Comparison of ENCODE assay signal across 1 cellular context in genomic region chr12:48602192-48602989, GRCh38.
A peak's percentile ranks its signal among the peaks of the same experiment; 100 is the strongest.
TF ChIP-seq lines count a peak whose summit lies in the region.

No MANE protein-coding gene starts in this region.

TF ChIP-seq in HEK293, 187 proteins besides CTCF, POLR2A, EP300 and RAD21 (continued from another document):
- no peak for TF ChIP-seq ZNF132 (tag by site-specific recombination; IDR thresholded peaks at IDR 0.05; ENCODE audit: borderline replicate concordance)
- TF ChIP-seq ZNF398 (tag by site-specific recombination; IDR thresholded peaks at IDR 0.05) = 0 out of 2 replicates have a peak, but pooled peaks have one; percentile 13
- no peak for TF ChIP-seq ZNF335 (tag by site-specific recombination; conservative IDR thresholded peaks at IDR 0.05)
- no peak for TF ChIP-seq MEIS1 (CRISPR knock-in tag; IDR thresholded peaks at IDR 0.05; ENCODE audit: borderline replicate concordance)
- TF ChIP-seq KLF9 (tag by site-specific recombination; IDR thresholded peaks at IDR 0.05; ENCODE audit: low read depth) = no peak
- no peak for TF ChIP-seq ZNF530 (tag by site-specific recombination; IDR thresholded peaks at IDR 0.05; ENCODE audit: low read depth)
- peak; percentile 93 for TF ChIP-seq TRIM28 (IDR thresholded peaks at IDR 0.05; ENCODE audit: borderline replicate concordance, low read length)
- TF ChIP-seq ZBTB10 (tag by site-specific recombination; IDR thresholded peaks at IDR 0.05) = no peak
- TF ChIP-seq ZBTB20 (tag by site-specific recombination; IDR thresholded peaks at IDR 0.05) = peak; percentile 41; the same call in 1 of the 2 replicates
- no peak for TF ChIP-seq ZBTB26 (tag by site-specific recombination; optimal IDR thresholded peaks at IDR 0.05)
- no peak for TF ChIP-seq ZNF837 (tag by site-specific recombination; IDR thresholded peaks at IDR 0.05)
- TF ChIP-seq ZNF274 (IDR thresholded peaks at IDR 0.05; ENCODE audit: low read length) = no peak
- TF ChIP-seq ZNF274 (tag by site-specific recombination; IDR thresholded peaks at IDR 0.05; ENCODE audit: borderline replicate concordance) = no peak
- no peak for TF ChIP-seq ZBTB21 (tag by site-specific recombination; IDR thresholded peaks at IDR 0.05)
- no peak for TF ChIP-seq TCF7L2 (IDR thresholded peaks at IDR 0.05; ENCODE audit: borderline replicate concordance, low read depth, low read length)
- TF ChIP-seq ZNF529 (tag by site-specific recombination; IDR thresholded peaks at IDR 0.05; ENCODE audit: insufficient replicate concordance) = no peak
- 0 out of 2 replicates have a peak, but pooled peaks have one; percentile 22 for TF ChIP-seq MZF1 (tag by site-specific recombination; IDR thresholded peaks at IDR 0.05; ENCODE audit: borderline replicate concordance)
- TF ChIP-seq SP7 (tag by site-specific recombination; IDR thresholded peaks at IDR 0.05) = no peak
- TF ChIP-seq ZSCAN23 (tag by site-specific recombination; IDR thresholded peaks at IDR 0.05) = no peak
- no peak for TF ChIP-seq ZNF776 (tag by site-specific recombination; IDR thresholded peaks at IDR 0.05; ENCODE audit: borderline replicate concordance)
- no peak for TF ChIP-seq SCRT2 (tag by site-specific recombination; IDR thresholded peaks at IDR 0.05)
- TF ChIP-seq FEZF1 (tag by site-specific recombination; IDR thresholded peaks at IDR 0.05) = peak; percentile 61
- no peak for TF ChIP-seq EGR2 (tag by site-specific recombination; IDR thresholded peaks at IDR 0.05; ENCODE audit: low read depth)
- TF ChIP-seq ZNF221 (tag by site-specific recombination; IDR thresholded peaks at IDR 0.05; ENCODE audit: borderline replicate concordance) = no peak
